12 cellular contexts compared by ENCODE assay signal in genomic region chr19:55442372-55443044, GRCh38. TPM values are rescaled to one million over a fixed set of nuclear protein-coding genes. Genes with fewer than 3 reads are reported as not detected.
DNase-seq lines count a peak whose midpoint lies in the region; ATAC-seq, FAIRE-seq and TF ChIP-seq lines count a peak whose summit lies in the region.
"Had no signal": no experiment of that assay in that cellular context is flagged by ENCODE, and none has a peak within 500 bp of the region (broad histone marks: within the 10 kb centered on the region; RNA-seq: fewer than 3 reads in every experiment).

No MANE protein-coding gene starts in this region.

- TF ChIP-seq RAD21 in GM12878 (IDR thresholded peaks at IDR 0.05; ENCODE audit: insufficient read depth, low read depth, low read length): no peak

- ATAC-seq in activated CD4-positive, alpha-beta T cell treated with anti-CD3 and anti-CD28 coated beads for 36 hours: peak; percentile 30
- ATAC-seq in GM12878 (no peak), GM19035 (IDR thresholded peaks at IDR 0.05; ENCODE audit: unreplicated experiment) (no peak), left ventricle myocardium superior (no peak)
- ATAC-seq: right cardiac atrium had no signal

- BruUV-seq in GM12878 (replicated peaks; lab: Mats Ljungman, UMichigan): no TSS peak

- H3K4me2 ChIP-seq in GM12878 (ENCODE audit: control insufficient read depth, insufficient read depth) (no peak overlapping the region), neuronal stem cell (ENCODE audit: insufficient read depth, low read length, poor library complexity, severe bottlenecking) (peak overlapping the region; percentile 38)

- no peak overlapping the region for H2BK15ac ChIP-seq in neuronal stem cell (ENCODE audit: low read length)

- peaks cover 0 to 1% of the 10 kb centered on the region in 2 experiments; a peak in 2 of 4 replicates for H3K27me3 ChIP-seq in GM12878 (replicated peaks in 1 of 2; ENCODE audit: control insufficient read depth in 2 of 2, insufficient read depth in 2 of 2, low read length in 1 of 2)
- H3K27me3 ChIP-seq in neuronal stem cell (ENCODE audit: control insufficient read depth in 3 of 3, insufficient read depth in 3 of 3, low read depth in 1 of 3, low read length in 3 of 3): peaks cover 32 to 88% (median 78%) of the 10 kb centered on the region in 3 experiments

- no peak overlapping the region for H2BK120ac ChIP-seq in neuronal stem cell (ENCODE audit: low read depth, low read length)

- no peaks in the 10 kb centered on the region for H3K36me3 Mint-ChIP-seq in activated CD4-positive, alpha-beta T cell treated with anti-CD3 and anti-CD28 coated beads for 36 hours (ENCODE audit: low read depth)

- no peak overlapping the region for H3K18ac ChIP-seq in neuronal stem cell (ENCODE audit: low read length)

- TF ChIP-seq CTCF in GM12878 (IDR thresholded peaks at IDR 0.05 in 2 of 3, conservative IDR thresholded peaks at IDR 0.05 in 1 of 3; ENCODE audit: control insufficient read depth in 2 of 3, extremely low read depth in 1 of 3, insufficient read depth in 1 of 3, low read depth in 3 of 3, low read length in 3 of 3): no peak

- no peak overlapping the region for H2BK5ac ChIP-seq in neuronal stem cell (ENCODE audit: low read length)

- 9% methylated on average over 32 of the region's 77 CpGs for WGBS in GM12878 (ENCODE audit: insufficient coverage, insufficient replicate concordance, low lambda C conversion rate, missing lambda C conversion rate)
- WGBS in neuronal stem cell (ENCODE audit: extremely low coverage in 2 of 2, insufficient read length in 2 of 2, insufficient replicate concordance in 1 of 2), 2 donors: no CpG with 5 or more reads among the region's 77 CpGs

- H3K9ac ChIP-seq in GM12878 (ENCODE audit: control insufficient read depth, insufficient read depth, low read length) (no peak overlapping the region), neuronal stem cell (ENCODE audit: low read depth, low read length, poor library complexity) (peak overlapping the region; percentile 55)

- H3K27ac ChIP-seq in GM12878 (ENCODE audit: control insufficient read depth, insufficient read depth) (no peak overlapping the region), neuronal stem cell (replicated peaks; ENCODE audit: low read length) (no peak overlapping the region)
- H3K27ac ChIP-seq: transverse colon had no signal

- H3K4me1 Mint-ChIP-seq in activated CD4-positive, alpha-beta T cell treated with anti-CD3 and anti-CD28 coated beads for 36 hours: peaks cover 16% of the 10 kb centered on the region

- no peak for TF ChIP-seq POLR2A in GM12878 (IDR thresholded peaks at IDR 0.05; ENCODE audit: low read depth, low read length)

- peak; percentile 49 for DNase-seq in activated CD4-positive, alpha-beta T cell treated with anti-CD3 and anti-CD28 coated beads for 36 hours
- no peak for DNase-seq in activated CD4-positive, alpha-beta T cell treated with anti-CD3 and anti-CD28 coated beads for 4 hours
- peak; percentile 59 for DNase-seq in NCI-H1105 treated with DMSO at 0.1 percent for 48 hours (lab: John Stamatoyannopoulos, UW)
- no peak for DNase-seq in GM12878 (ENCODE audit: low read depth, low spot score)
- no peak for DNase-seq in neuronal stem cell (ENCODE audit: low spot score)
- no peak for DNase-seq in NCI-H187 treated with DMSO at 0.1 percent for 48 hours (lab: John Stamatoyannopoulos, UW)
- no peak for DNase-seq in left ventricle myocardium superior
- DNase-seq: T-helper 2 cell, transverse colon had no signal

- peaks cover 59% of the 10 kb centered on the region for H3K27me3 Mint-ChIP-seq in activated CD4-positive, alpha-beta T cell treated with anti-CD3 and anti-CD28 coated beads for 36 hours

- in situ Hi-C loops in GM12878 (cut with MboI): no loop called here

- H4K20me1 ChIP-seq in GM12878 (ENCODE audit: control insufficient read depth, insufficient read depth): no peaks in the 10 kb centered on the region

- H2BK12ac ChIP-seq in neuronal stem cell (ENCODE audit: low read length): no peak overlapping the region

- H2AK5ac ChIP-seq in neuronal stem cell (ENCODE audit: low read depth, low read length): no peak overlapping the region

- H3K79me2 ChIP-seq in GM12878 (ENCODE audit: control insufficient read depth, insufficient read depth, low read length): no peaks in the 10 kb centered on the region

- H3K79me1 ChIP-seq in neuronal stem cell (ENCODE audit: low read depth, low read length): peaks cover 2% of the 10 kb centered on the region

- no peaks in the 10 kb centered on the region for H3K9me3 ChIP-seq in GM12878 (replicated peaks; ENCODE audit: control insufficient read depth, insufficient read depth, low read length)
- peaks cover 0 to 2% of the 10 kb centered on the region in 2 donors for H3K9me3 ChIP-seq in neuronal stem cell (replicated peaks in 1 of 2; ENCODE audit: control insufficient read depth in 2 of 2, insufficient read depth in 1 of 2, low read depth in 1 of 2, low read length in 2 of 2)
- H3K9me3 ChIP-seq: transverse colon had no signal

- no peak for FAIRE-seq in GM12878 (lab: Jason Lieb, UNC)
- FAIRE-seq: endometrium had no signal

- POLR2A ChIA-PET in activated CD4-positive, alpha-beta T cell treated with anti-CD3 and anti-CD28 coated beads for 36 hours (lab: Charles Lee): no interaction called here
- POLR2A ChIA-PET in GM12878 (lab: Charles Lee): no interaction called here

- H3K23ac ChIP-seq in neuronal stem cell (ENCODE audit: low read depth, low read length, poor library complexity): no peak overlapping the region

- RAD21 ChIA-PET in GM12878 (lab: Charles Lee; ENCODE audit: unreplicated experiment): no interaction called here

- H3K4me1 ChIP-seq in GM12878 (ENCODE audit: control insufficient read depth, insufficient read depth, low read length): no peaks in the 10 kb centered on the region
- H3K4me1 ChIP-seq in neuronal stem cell (ENCODE audit: control insufficient read depth in 2 of 2, insufficient read depth in 1 of 2, low read depth in 1 of 2, low read length in 2 of 2): peaks cover 6 to 15% of the 10 kb centered on the region in 2 donors

- no peaks in the 10 kb centered on the region for H3K9me3 Mint-ChIP-seq in activated CD4-positive, alpha-beta T cell treated with anti-CD3 and anti-CD28 coated beads for 36 hours (ENCODE audit: low read depth)

- TF ChIP-seq EP300 in GM12878 (IDR thresholded peaks at IDR 0.05; ENCODE audit: borderline replicate concordance in 1 of 2, control insufficient read depth in 1 of 2, low read depth in 2 of 2, low read length in 2 of 2): no peak

- H3K36me3 ChIP-seq in GM12878 (ENCODE audit: control insufficient read depth in 2 of 2, insufficient read depth in 2 of 2, low read length in 1 of 2) (no peaks in the 10 kb centered on the region), neuronal stem cell (replicated peaks in 1 of 2; ENCODE audit: control insufficient read depth in 2 of 2, insufficient read depth in 2 of 2, low read length in 2 of 2) (no peaks in the 10 kb centered on the region)
- H3K36me3 ChIP-seq: transverse colon had no signal

- no peak overlapping the region for H3K4me3 ChIP-seq in GM12878
- H3K4me3 ChIP-seq in neuronal stem cell (ENCODE audit: low read length in 2 of 2): peak overlapping the region in 1 of 2 donors; percentile 15
- H3K4me3 ChIP-seq: transverse colon had no signal

- CTCF ChIA-PET in activated CD4-positive, alpha-beta T cell treated with anti-CD3 and anti-CD28 coated beads for 36 hours (lab: Charles Lee): no interaction called here
- CTCF ChIA-PET in GM12878 (lab: Yijun Ruan, JAX): no interaction called here

- intact Hi-C loops in activated CD4-positive, alpha-beta T cell treated with anti-CD3 and anti-CD28 coated beads for 36 hours (cut with DNase I, micrococcal nuclease): loop anchor here in 1 of 2 experiments (5.0 kb wide), 1 partner anchor 90 kb away; the partner anchor contains the start of gene COX6B2
- intact Hi-C loops in GM12878 (cut with micrococcal nuclease; ENCODE audit: unreplicated experiment): no loop called here
- intact Hi-C loops in left ventricle myocardium superior (cut with micrococcal nuclease): no loop called here

- H2AFZ ChIP-seq in GM12878 (ENCODE audit: control insufficient read depth, low read depth, low read length) (no peak overlapping the region), neuronal stem cell (ENCODE audit: low read length) (peak overlapping the region; percentile 71)

- no peak overlapping the region for H3K4ac ChIP-seq in neuronal stem cell (ENCODE audit: low read length)

- H3K14ac ChIP-seq in neuronal stem cell (ENCODE audit: low read length): no peak overlapping the region

- SMC1A ChIA-PET in GM12878 (lab: Charles Lee; ENCODE audit: uncharacterized antibody, unreplicated experiment): no interaction called here

- no peak overlapping the region for H3K27ac Mint-ChIP-seq in activated CD4-positive, alpha-beta T cell treated with anti-CD3 and anti-CD28 coated beads for 36 hours

- peak overlapping the region; percentile 55 for H4K8ac ChIP-seq in neuronal stem cell (ENCODE audit: low read depth, low read length)

- no peak overlapping the region for H4K91ac ChIP-seq in neuronal stem cell (ENCODE audit: low read depth, low read length, poor library complexity)

- no peak overlapping the region for H3K4me3 Mint-ChIP-seq in activated CD4-positive, alpha-beta T cell treated with anti-CD3 and anti-CD28 coated beads for 36 hours

RNA-seq across cellular contexts. Expression of gene SHISA7, which starts 0.6 kb away (rescaled TPM):
- not detected for total RNA-seq in activated CD4-positive, alpha-beta T cell treated with anti-CD3 and anti-CD28 coated beads for 36 hours
- total RNA-seq in GM12878 (2013; cell fraction: nucleolus; rRNA removed): not detected in 2 replicates
- total RNA-seq in GM12878 (2014; rRNA removed) (not detected in 2 replicates), GM12878 (2014; rRNA removed; fragmentation: Illumina TruSeq; extraction: Trizol) (not detected in 2 replicates), GM12878 (2021) (not detected in 2 replicates), left ventricle myocardium superior (not detected)
- polyA plus RNA-seq in GM12878 (2011; ENCODE audit: low read depth): 0.05 TPM
- polyA plus RNA-seq in GM12878 (2011; rRNA removed) (not detected in 2 replicates), GM12878 (2014; fragmentation: Illumina TruSeq; extraction: Trizol) (0.03 TPM in 1 of 2 replicates, not detected in the other), GM12878 (2014; fragmentation: Nextera tagmentation; extraction: Ambion mirVana) (not detected), GM12878 (2014; rRNA removed) (not detected in 2 replicates), GM12878 (2016; fragmentation: Nextera tagmentation; extraction: Ambion mirVana) (not detected)
- polyA plus RNA-seq in GM12878 (2011; cell fraction: cytosol; rRNA removed): not detected in 2 replicates
- not detected in 2 replicates for polyA plus RNA-seq in GM12878 (2011; cell fraction: nucleus; rRNA removed)
- polyA plus RNA-seq in GM12878 (2012): 0.05 and 0.06 TPM in 2 replicates
- not detected in 2 replicates for polyA minus RNA-seq in GM12878 (2011; rRNA and poly(A)+ RNA removed)
- not detected in 2 replicates for polyA minus RNA-seq in GM12878 (2011; cell fraction: cytosol; rRNA and poly(A)+ RNA removed)
- polyA minus RNA-seq in GM12878 (2011; cell fraction: nucleus; rRNA and poly(A)+ RNA removed): not detected in 2 replicates
- 0.33 TPM for polyA plus RNA-seq in neuronal stem cell (2013, experiment 1 of 2)
- 0.30 TPM for polyA plus RNA-seq in neuronal stem cell (2013, experiment 2 of 2)
- total RNA-seq: right cardiac atrium had no signal

RNA-seq across cellular contexts. Expression of gene ISOC2, which starts 18.9 kb away (rescaled TPM):
- total RNA-seq in activated CD4-positive, alpha-beta T cell treated with anti-CD3 and anti-CD28 coated beads for 36 hours: 10 to 100 TPM; 24.3 to 28.0 TPM
- total RNA-seq in GM12878 (2013; cell fraction: nucleolus; rRNA removed): 14.8 and 15.0 TPM in 2 replicates
- total RNA-seq in GM12878 (2014; rRNA removed): 214 and 238 TPM in 2 replicates
- 36.9 and 45.4 TPM in 2 replicates for total RNA-seq in GM12878 (2014; rRNA removed; fragmentation: Illumina TruSeq; extraction: Trizol)
- 87.7 and 94.2 TPM in 2 replicates for total RNA-seq in GM12878 (2021)
- 14.7 TPM for polyA plus RNA-seq in GM12878 (2011; ENCODE audit: low read depth)
- polyA plus RNA-seq in GM12878 (2011; rRNA removed): 12.1 and 40.3 TPM in 2 replicates
- 75.5 and 131 TPM in 2 replicates for polyA plus RNA-seq in GM12878 (2011; cell fraction: cytosol; rRNA removed)
- polyA plus RNA-seq in GM12878 (2011; cell fraction: nucleus; rRNA removed): 108 and 125 TPM in 2 replicates
- 44.3 and 46.1 TPM in 2 replicates for polyA plus RNA-seq in GM12878 (2012)
- polyA plus RNA-seq in GM12878 (2014; fragmentation: Illumina TruSeq; extraction: Trizol): 4.7 and 24.1 TPM in 2 replicates
- polyA plus RNA-seq in GM12878 (2014; fragmentation: Nextera tagmentation; extraction: Ambion mirVana): 1 to 10 TPM in 1 of 2 experiments, under 1 TPM in 1; 0.72 to 3.0 TPM
- polyA plus RNA-seq in GM12878 (2014; rRNA removed): 140 and 192 TPM in 2 replicates
- 10 to 100 TPM; 68.5 to 77.9 TPM for polyA plus RNA-seq in GM12878 (2016; fragmentation: Nextera tagmentation; extraction: Ambion mirVana)
- polyA minus RNA-seq in GM12878 (2011; rRNA and poly(A)+ RNA removed): 10.6 and 37.0 TPM in 2 replicates
- 17.6 and 19.5 TPM in 2 replicates for polyA minus RNA-seq in GM12878 (2011; cell fraction: cytosol; rRNA and poly(A)+ RNA removed)
- polyA minus RNA-seq in GM12878 (2011; cell fraction: nucleus; rRNA and poly(A)+ RNA removed): 16.2 and 25.3 TPM in 2 replicates
- polyA plus RNA-seq in neuronal stem cell (2013, experiment 1 of 2): 26.8 TPM
- polyA plus RNA-seq in neuronal stem cell (2013, experiment 2 of 2): 26.2 TPM
- total RNA-seq in left ventricle myocardium superior: 58.5 TPM

RNA-seq across cellular contexts. Expression of gene C19orf85, which starts 22.0 kb away (rescaled TPM):
- total RNA-seq in activated CD4-positive, alpha-beta T cell treated with anti-CD3 and anti-CD28 coated beads for 36 hours: not detected
- total RNA-seq in GM12878 (2013; cell fraction: nucleolus; rRNA removed): not detected in 2 replicates
- total RNA-seq in GM12878 (2014; rRNA removed) (not detected in 2 replicates), GM12878 (2014; rRNA removed; fragmentation: Illumina TruSeq; extraction: Trizol) (not detected in 2 replicates), GM12878 (2021) (not detected in 2 replicates), left ventricle myocardium superior (not detected)
- polyA plus RNA-seq in GM12878 (2011; ENCODE audit: low read depth): not detected
- polyA plus RNA-seq in GM12878 (2011; rRNA removed) (not detected in 2 replicates), GM12878 (2014; fragmentation: Illumina TruSeq; extraction: Trizol) (not detected in 2 replicates), GM12878 (2014; fragmentation: Nextera tagmentation; extraction: Ambion mirVana) (not detected), GM12878 (2014; rRNA removed) (not detected in 2 replicates), GM12878 (2016; fragmentation: Nextera tagmentation; extraction: Ambion mirVana) (not detected)
- not detected in 2 replicates for polyA plus RNA-seq in GM12878 (2011; cell fraction: cytosol; rRNA removed)
- polyA plus RNA-seq in GM12878 (2011; cell fraction: nucleus; rRNA removed): not detected in 2 replicates
- polyA plus RNA-seq in GM12878 (2012): not detected in 2 replicates
- not detected in 2 replicates for polyA minus RNA-seq in GM12878 (2011; rRNA and poly(A)+ RNA removed)
- polyA minus RNA-seq in GM12878 (2011; cell fraction: cytosol; rRNA and poly(A)+ RNA removed): not detected in 2 replicates
- not detected in 2 replicates for polyA minus RNA-seq in GM12878 (2011; cell fraction: nucleus; rRNA and poly(A)+ RNA removed)
- 2.1 TPM for polyA plus RNA-seq in neuronal stem cell (2013, experiment 1 of 2)
- polyA plus RNA-seq in neuronal stem cell (2013, experiment 2 of 2): 2.3 TPM
- total RNA-seq: right cardiac atrium, transverse colon had no signal
- polyA plus RNA-seq: right cardiac atrium had no signal

RNA-seq across cellular contexts. Expression of gene ZNF628, which starts 33.9 kb away (rescaled TPM):
- 1 to 10 TPM; 5.6 to 6.8 TPM for total RNA-seq in activated CD4-positive, alpha-beta T cell treated with anti-CD3 and anti-CD28 coated beads for 36 hours
- 5.1 and 6.6 TPM in 2 replicates for total RNA-seq in GM12878 (2013; cell fraction: nucleolus; rRNA removed)
- total RNA-seq in GM12878 (2014; rRNA removed): 1.3 and 1.6 TPM in 2 replicates
- total RNA-seq in GM12878 (2014; rRNA removed; fragmentation: Illumina TruSeq; extraction: Trizol): 0.18 and 0.31 TPM in 2 replicates
- total RNA-seq in GM12878 (2021): 9.2 and 11.3 TPM in 2 replicates
- 1.6 TPM for polyA plus RNA-seq in GM12878 (2011; ENCODE audit: low read depth)
- polyA plus RNA-seq in GM12878 (2011; rRNA removed): 0.06 and 0.18 TPM in 2 replicates
- polyA plus RNA-seq in GM12878 (2011; cell fraction: cytosol; rRNA removed): 0.16 and 0.87 TPM in 2 replicates
- 2.8 and 4.7 TPM in 2 replicates for polyA plus RNA-seq in GM12878 (2011; cell fraction: nucleus; rRNA removed)
- polyA plus RNA-seq in GM12878 (2012): 5.9 and 6.2 TPM in 2 replicates
- polyA plus RNA-seq in GM12878 (2014; fragmentation: Illumina TruSeq; extraction: Trizol): 0.04 TPM in 1 of 2 replicates, not detected in the other
- polyA plus RNA-seq in GM12878 (2014; fragmentation: Nextera tagmentation; extraction: Ambion mirVana): under 1 TPM in 1 of 2 experiments, not detected in 1; 0.04 TPM
- polyA plus RNA-seq in GM12878 (2014; rRNA removed): 2.4 and 3.9 TPM in 2 replicates
- 1 to 10 TPM; 1.6 to 1.7 TPM for polyA plus RNA-seq in GM12878 (2016; fragmentation: Nextera tagmentation; extraction: Ambion mirVana)
- 0.29 and 0.77 TPM in 2 replicates for polyA minus RNA-seq in GM12878 (2011; rRNA and poly(A)+ RNA removed)
- polyA minus RNA-seq in GM12878 (2011; cell fraction: cytosol; rRNA and poly(A)+ RNA removed): 2.1 and 4.1 TPM in 2 replicates
- 0.85 and 1.5 TPM in 2 replicates for polyA minus RNA-seq in GM12878 (2011; cell fraction: nucleus; rRNA and poly(A)+ RNA removed)
- polyA plus RNA-seq in neuronal stem cell (2013, experiment 1 of 2): 8.4 TPM
- polyA plus RNA-seq in neuronal stem cell (2013, experiment 2 of 2): 8.7 TPM
- total RNA-seq in left ventricle myocardium superior: 6.4 TPM

RNA-seq across cellular contexts. Expression of gene UBE2S, which starts 34.9 kb away (rescaled TPM):
- 100 to 1,000 TPM; 228 to 342 TPM for total RNA-seq in activated CD4-positive, alpha-beta T cell treated with anti-CD3 and anti-CD28 coated beads for 36 hours
- 9.4 and 10.2 TPM in 2 replicates for total RNA-seq in GM12878 (2013; cell fraction: nucleolus; rRNA removed)
- total RNA-seq in GM12878 (2014; rRNA removed) (517 and 640 TPM in 2 replicates), GM12878 (2014; rRNA removed; fragmentation: Illumina TruSeq; extraction: Trizol) (58.9 and 67.6 TPM in 2 replicates), GM12878 (2021) (258 and 260 TPM in 2 replicates), left ventricle myocardium superior (24.5 TPM)
- 9.6 TPM for polyA plus RNA-seq in GM12878 (2011; ENCODE audit: low read depth)
- polyA plus RNA-seq in GM12878 (2011; rRNA removed) (46.6 and 82.3 TPM in 2 replicates), GM12878 (2014; fragmentation: Illumina TruSeq; extraction: Trizol) (20.6 and 105 TPM in 2 replicates), GM12878 (2014; fragmentation: Nextera tagmentation; extraction: Ambion mirVana) (1 to 10 TPM; 2.3 to 5.1 TPM), GM12878 (2014; rRNA removed) (149 and 769 TPM in 2 replicates), GM12878 (2016; fragmentation: Nextera tagmentation; extraction: Ambion mirVana) (100 to 1,000 TPM; 323 to 417 TPM)
- polyA plus RNA-seq in GM12878 (2011; cell fraction: cytosol; rRNA removed): 101 and 131 TPM in 2 replicates
- polyA plus RNA-seq in GM12878 (2011; cell fraction: nucleus; rRNA removed): 105 and 115 TPM in 2 replicates
- polyA plus RNA-seq in GM12878 (2012): 64.8 and 111 TPM in 2 replicates
- polyA minus RNA-seq in GM12878 (2011; rRNA and poly(A)+ RNA removed): 29.6 and 57.1 TPM in 2 replicates
- polyA minus RNA-seq in GM12878 (2011; cell fraction: cytosol; rRNA and poly(A)+ RNA removed): 70.9 and 83.8 TPM in 2 replicates
- polyA minus RNA-seq in GM12878 (2011; cell fraction: nucleus; rRNA and poly(A)+ RNA removed): 10.4 and 21.0 TPM in 2 replicates
- polyA plus RNA-seq in neuronal stem cell (2013, experiment 1 of 2): 344 TPM
- 342 TPM for polyA plus RNA-seq in neuronal stem cell (2013, experiment 2 of 2)

Comparison
In these comparisons a context has a peak if more than half of its experiments do, and no peak if none do; other contexts are left out.
1. DNase-seq: peak in activated CD4-positive, alpha-beta T cell treated with anti-CD3 and anti-CD28 coated beads for 36 hours (single experiment) and NCI-H1105 treated with DMSO at 0.1 percent for 48 hours (single experiment); none in activated CD4-positive, alpha-beta T cell treated with anti-CD3 and anti-CD28 coated beads for 4 hours (0 of 2), GM12878 (single experiment), neuronal stem cell (single experiment), NCI-H187 treated with DMSO at 0.1 percent for 48 hours (single experiment) and left ventricle myocardium superior (single experiment).